ENCODE assay signal across 8 cellular contexts in genomic region chr5:140261403-140262171, GRCh38. TPM values are rescaled to one million over a fixed set of nuclear protein-coding genes. Genes with fewer than 3 reads are reported as not detected.
DNase-seq lines count a peak whose midpoint lies in the region; ATAC-seq and TF ChIP-seq lines count a peak whose summit lies in the region.

No MANE protein-coding gene starts in this region.

- 13 to 18% (median 14%) methylated on average over 8 of the region's 8 CpGs for WGBS in heart left ventricle, 4 donors

- H3K9ac ChIP-seq in rectal smooth muscle tissue (ENCODE audit: low read length): no peak overlapping the region

- peaks cover under 1 to 55% (median 36%) of the 10 kb centered on the region in 12 donors for H3K4me1 ChIP-seq in heart left ventricle
- H3K4me1 ChIP-seq in rectal smooth muscle tissue (ENCODE audit: control insufficient read depth, insufficient read depth, low read length): peaks cover 9% of the 10 kb centered on the region

- peaks cover 0 to 6% (median 0%) of the 10 kb centered on the region in 12 donors for H3K9me3 ChIP-seq in heart left ventricle

- H3K27me3 ChIP-seq in heart left ventricle (no peaks in the 10 kb centered on the region), rectal smooth muscle tissue (ENCODE audit: control insufficient read depth, insufficient read depth, low read length) (no peaks in the 10 kb centered on the region)

- H3K27ac ChIP-seq in heart left ventricle (peak overlapping the region; percentile 62 to 87 (median 73)), rectal smooth muscle tissue (ENCODE audit: low read depth, low read length) (peak overlapping the region; percentile 67)

- peak; percentile 47 for DNase-seq in DMS79 treated with DMSO at 0.1 percent for 48 hours (lab: John Stamatoyannopoulos, UW)
- DNase-seq in NCI-H1105 (lab: John Stamatoyannopoulos, UW): peak; percentile 55
- DNase-seq in amniotic epithelial cell (ENCODE audit: low read depth): peak; percentile 90
- DNase-seq in heart left ventricle: peak in 4 of 5 donors; percentile 70 to 84 (median 82)
- DNase-seq in SKM-1 treated with dmso at 0.1 percent for 144 hours (lab: John Stamatoyannopoulos, UW; ENCODE audit: unreplicated experiment): no peak
- DNase-seq in GM19238 (ENCODE audit: insufficient read length, low spot score): no peak
- no peak for DNase-seq in SKM-1 (lab: John Stamatoyannopoulos, UW; ENCODE audit: unreplicated experiment)

- peaks cover 0 to 21% (median 0%) of the 10 kb centered on the region in 9 donors for H3K36me3 ChIP-seq in heart left ventricle
- H3K36me3 ChIP-seq in rectal smooth muscle tissue (ENCODE audit: control insufficient read depth, insufficient read depth, low read length): peaks cover 2% of the 10 kb centered on the region

- H3K4me3 ChIP-seq in heart left ventricle: peak overlapping the region in 3 of 12 donors; percentile 3 to 32 (median 3)
- H3K4me3 ChIP-seq in rectal smooth muscle tissue (ENCODE audit: low read length): no peak overlapping the region

- TF ChIP-seq CTCF in heart left ventricle (IDR thresholded peaks at IDR 0.05): peak in 7 of 12 donors; percentile 17 to 52 (median 32)

- TF ChIP-seq POLR2A in heart left ventricle (IDR thresholded peaks at IDR 0.05): no peak

- intact Hi-C loops in heart left ventricle (cut with DNase I): loop anchor here in 3 of 10 donors (5.0 kb wide), 1 partner anchor 36 kb away; no protein-coding TSS in a partner anchor

- ATAC-seq in heart left ventricle: peak; percentile 96 to 98 (median 97)

RNA-seq across cellular contexts. Expression of gene PFDN1, which starts 41.3 kb away (rescaled TPM):
- 100 to 1,000 TPM in 1 of 9 donors, 10 to 100 TPM in 8; 53.8 to 130 (median 72.3) TPM for total RNA-seq in heart left ventricle
- 100 to 1,000 TPM in 1 of 2 donors, 10 to 100 TPM in 1; 93.8 to 140 TPM for polyA plus RNA-seq in heart left ventricle

Comparison
In these comparisons a context has a peak if more than half of its experiments do, and no peak if none do; other contexts are left out.
1. DNase-seq: peak in DMS79 treated with DMSO at 0.1 percent for 48 hours (single experiment), NCI-H1105 (single experiment), amniotic epithelial cell (single experiment) and heart left ventricle (4 of 5); none in SKM-1 treated with dmso at 0.1 percent for 144 hours (single experiment), GM19238 (single experiment) and SKM-1 (single experiment).